23 cellular contexts compared by ENCODE assay signal in the genomic region with DNA sequence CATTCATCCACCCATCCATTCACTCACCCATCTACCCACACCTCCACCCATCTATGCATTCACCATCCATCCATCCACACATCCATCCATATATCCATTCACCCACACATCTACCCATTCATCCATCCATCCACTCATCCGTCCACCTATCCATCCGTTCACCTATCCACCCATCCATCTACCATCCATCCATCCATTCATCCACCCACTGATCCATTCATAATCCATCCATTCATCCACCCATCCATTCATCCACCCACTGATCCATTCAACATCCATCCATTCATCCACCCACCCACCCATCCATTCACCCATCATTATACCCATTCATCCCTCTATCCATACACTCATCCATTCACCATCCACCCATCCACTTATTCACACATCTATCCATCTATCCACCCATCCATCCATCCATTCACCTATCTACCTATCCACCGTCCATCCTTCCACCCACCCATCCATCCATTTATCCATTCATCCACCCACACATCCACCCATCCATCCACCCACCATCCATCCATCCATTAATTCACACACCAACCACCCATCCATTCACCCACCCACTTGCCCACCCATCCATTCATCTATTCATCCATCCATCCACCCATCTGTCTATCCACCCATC.
A peak's percentile ranks its signal among the peaks of the same experiment; 100 is the strongest.
DNase-seq lines count a peak whose midpoint lies in the region; ATAC-seq and FAIRE-seq lines count a peak whose summit lies in the region.
"Had no signal": no experiment of that assay in that cellular context is flagged by ENCODE, and none has a peak within 500 bp of the region (broad histone marks: within the 10 kb centered on the region; RNA-seq: fewer than 3 reads in every experiment).

No MANE protein-coding gene starts in this region.

- H3K36me3 ChIP-seq in GM23248 (ENCODE audit: low read depth) = no peaks in the 10 kb centered on the region
- H3K36me3 ChIP-seq: BE2C, BLaER1 had no signal

- H3K4me1 ChIP-seq in GM23248 (ENCODE audit: insufficient read depth) = no peaks in the 10 kb centered on the region
- H3K4me1 ChIP-seq: BE2C, BLaER1 had no signal

- WGBS in GM23248 (ENCODE audit: low coverage in 1 of 2, low lambda C conversion rate in 2 of 2, missing lambda C conversion rate in 2 of 2), 2 experiments = 43 to 44% methylated on average over 3 of the region's 3 CpGs

- no peaks in the 10 kb centered on the region for H3K9me2 ChIP-seq in GM23248 (ENCODE audit: insufficient read depth)

- no peaks in the 10 kb centered on the region for H3K79me2 ChIP-seq in GM23248 (ENCODE audit: insufficient read depth)

- DNase-seq in HTR-8/SVneo (ENCODE audit: insufficient read length, low spot score) (no peak), ecto neural progenitor cell (ENCODE audit: low spot score) (peak; percentile 13), urothelium cell line (ENCODE audit: low spot score) (no peak), NCI-H1930 (lab: John Stamatoyannopoulos, UW) (no peak), GM23248 (no peak)
- DNase-seq: 8988T; ACHN; BE2C; C1 segment of cervical spinal cord; CD4-positive, alpha-beta memory T cell; CD4-positive, CD25-positive, alpha-beta regulatory T cell; CD8-positive, alpha-beta memory T cell; COR-L47; DMS 273 treated with DMSO at 0.1 percent for 48 hours; DMS153; DMS79 treated with DMSO at 0.1 percent for 48 hours; GF-D8 had no signal

- H3F3A ChIP-seq in GM23248 (ENCODE audit: insufficient read depth) = no peaks in the 10 kb centered on the region

- H3K9me3 ChIP-seq in GM23248 (ENCODE audit: low read depth) = no peaks in the 10 kb centered on the region
- H3K9me3 ChIP-seq: BE2C had no signal

- no peak overlapping the region for H2AFZ ChIP-seq in GM23248

- no peak for ATAC-seq in HG03432 (IDR thresholded peaks at IDR 0.05; ENCODE audit: unreplicated experiment)

- H3K27ac ChIP-seq in GM23248 = no peak overlapping the region
- H3K27ac ChIP-seq: BLaER1 had no signal

- FAIRE-seq in HTR-8/SVneo (lab: Jason Lieb, UNC) (peak; percentile 70), urothelium cell line (lab: Jason Lieb, UNC) (peak; percentile 97)
- FAIRE-seq: A204.1, G401.6, GM12891, GM19239 had no signal

- H4K20me1 ChIP-seq in GM23248 (ENCODE audit: insufficient read depth) = no peaks in the 10 kb centered on the region
- H4K20me1 ChIP-seq: BLaER1 had no signal

- H3K4me3 ChIP-seq in GM23248 = no peak overlapping the region
- H3K4me3 ChIP-seq: BLaER1 had no signal

- H3K9ac ChIP-seq in GM23248 = no peak overlapping the region
- H3K9ac ChIP-seq: BLaER1 had no signal

- H3K4me2 ChIP-seq in GM23248 (ENCODE audit: unreplicated experiment) = no peak overlapping the region
- H3K4me2 ChIP-seq: BLaER1 had no signal

- in situ Hi-C loops in GM23248 (cut with MboI) = no loop called here

- H3K27me3 ChIP-seq in GM23248 (replicated peaks; ENCODE audit: insufficient read depth) = no peaks in the 10 kb centered on the region
- H3K27me3 ChIP-seq: BE2C, BLaER1 had no signal
